ENCODE assay signal across 10 cellular contexts in the genomic region with DNA sequence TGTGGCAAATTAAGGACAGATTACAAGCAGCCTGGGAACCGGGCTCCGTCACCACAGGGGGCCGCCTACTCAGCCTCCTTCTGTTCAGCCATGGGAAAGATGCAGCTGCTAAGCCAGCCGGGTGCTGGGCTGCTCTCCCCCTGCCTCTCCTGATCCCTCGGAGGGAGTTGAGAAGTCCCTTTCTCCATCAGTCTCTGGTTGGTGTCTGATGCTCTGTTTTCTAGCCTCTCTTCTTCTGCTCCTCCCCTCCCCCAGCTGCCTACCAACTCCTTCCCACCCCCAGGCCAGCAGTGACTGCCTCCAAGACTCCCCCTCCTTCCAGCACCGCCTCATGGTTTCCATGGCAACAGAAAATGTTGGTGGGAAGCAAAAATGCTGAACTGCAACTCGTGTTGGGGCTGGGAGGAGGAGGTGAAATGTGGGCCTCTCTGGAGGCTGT.
DNase-seq lines count a peak whose midpoint lies in the region; ATAC-seq and TF ChIP-seq lines count a peak whose summit lies in the region.
"Had no signal": no experiment of that assay in that cellular context is flagged by ENCODE, and none has a peak within 500 bp of the region (broad histone marks: within the 10 kb centered on the region; RNA-seq: fewer than 3 reads in every experiment).

No MANE protein-coding gene starts in this region.

- no peak for TF ChIP-seq CTCF in left ventricle myocardium inferior (IDR thresholded peaks at IDR 0.05; ENCODE audit: borderline replicate concordance)

- H3K4me3 ChIP-seq in left ventricle myocardium inferior = peak overlapping the region; percentile 45

- DNase-seq in NCI-H524 treated with DMSO at 0.1 percent for 48 hours (lab: John Stamatoyannopoulos, UW) (peak; percentile 23), left ventricle myocardium inferior (peak; percentile 54), smooth muscle cell of the brain vasculature (ENCODE audit: low read depth, low spot score) (peak; percentile 17), DMS79 treated with DMSO at 0.1 percent for 48 hours (lab: John Stamatoyannopoulos, UW) (no peak), HuH-7.5 (ENCODE audit: low spot score) (no peak)
- no peak for DNase-seq in stimulated activated naive CD8-positive, alpha-beta T cell treated with anti-CD3 and anti-CD28 coated beads, Interleukin-15, Interleukin-2, amounts not matched to agents 100 U/mL and 50 U/mL, for 24 hours
- DNase-seq: activated CD8-positive, alpha-beta memory T cell treated with anti-CD3 and anti-CD28 coated beads, Interleukin-2, amount 10 ng/mL, durations not matched to agents 7 days and 5 days; NCI-H1092 treated with DMSO at 0.1 percent for 48 hours; stimulated activated CD4-positive, alpha-beta T cell treated with anti-CD3 and anti-CD28 coated beads, Interleukin-4, amount 100 ng/mL, for 24 hours had no signal

- H3K27ac ChIP-seq in left ventricle myocardium inferior (replicated peaks) = peak overlapping the region; percentile 72

- no peaks in the 10 kb centered on the region for H3K27me3 ChIP-seq in left ventricle myocardium inferior (ENCODE audit: low read depth)

- peak; percentile 21 for ATAC-seq in GM21526 (IDR thresholded peaks at IDR 0.05; ENCODE audit: low FRiP score, unreplicated experiment)
- no peak for ATAC-seq in stimulated activated naive CD8-positive, alpha-beta T cell treated with anti-CD3 and anti-CD28 coated beads, Interleukin-15, Interleukin-2, amounts not matched to agents 100 U/mL and 50 U/mL, for 24 hours
- ATAC-seq: activated CD8-positive, alpha-beta memory T cell treated with anti-CD3 and anti-CD28 coated beads, Interleukin-2, amount 10 ng/mL, durations not matched to agents 7 days and 5 days had no signal

- H3K4me1 ChIP-seq in left ventricle myocardium inferior = no peaks in the 10 kb centered on the region

- no peaks in the 10 kb centered on the region for H3K36me3 ChIP-seq in left ventricle myocardium inferior

- intact Hi-C loops in left ventricle myocardium inferior (cut with micrococcal nuclease) = no loop called here

- no peaks in the 10 kb centered on the region for H3K9me3 ChIP-seq in left ventricle myocardium inferior (replicated peaks)

Comparison
In these comparisons a context has a peak if more than half of its experiments do, and no peak if none do; other contexts are left out.
1. DNase-seq: peak in NCI-H524 treated with DMSO at 0.1 percent for 48 hours (single experiment), left ventricle myocardium inferior (single experiment) and smooth muscle cell of the brain vasculature (single experiment); none in DMS79 treated with DMSO at 0.1 percent for 48 hours (single experiment), stimulated activated naive CD8-positive, alpha-beta T cell treated with anti-CD3 and anti-CD28 coated beads, Interleukin-15, Interleukin-2, amounts not matched to agents 100 U/mL and 50 U/mL, for 24 hours (single experiment) and HuH-7.5 (single experiment).